Comparison of ENCODE assay signal across 8 cellular contexts in genomic region chr3:169764453-169765280, GRCh38. TPM values are rescaled to one million over a fixed set of nuclear protein-coding genes. Genes with fewer than 3 reads are reported as not detected.
DNase-seq lines count a peak whose midpoint lies in the region; ATAC-seq and TF ChIP-seq lines count a peak whose summit lies in the region.

TERC (minus strand) TSS chr3:169765060.

- POLR2A ChIA-PET in activated CD4-positive, alpha-beta T cell treated with anti-CD3 and anti-CD28 coated beads, Interleukin-2, amount 10 ng/mL, durations not matched to agents 7 days and 5 days (lab: Charles Lee): interaction anchor here (0.6 kb wide), 1 partner anchor 98 kb away, joined by 3 read pairs; no protein-coding TSS in a partner anchor

- peaks cover 38% of the 10 kb centered on the region for H3K4me1 Mint-ChIP-seq in activated CD4-positive, alpha-beta T cell treated with anti-CD3 and anti-CD28 coated beads, Interleukin-2, amount 10 ng/mL, durations not matched to agents 7 days and 5 days

- H3K4me3 ChIP-seq in coronary artery: peak within 1 kb of the TSS; percentile 81

- peak within 1 kb of the TSS; percentile 99 for H3K27ac Mint-ChIP-seq in activated CD4-positive, alpha-beta T cell treated with anti-CD3 and anti-CD28 coated beads, Interleukin-2, amount 10 ng/mL, durations not matched to agents 7 days and 5 days

- ATAC-seq in GM19025 (IDR thresholded peaks at IDR 0.05; ENCODE audit: low read depth, unreplicated experiment) (peak; percentile 74), HG03280 (IDR thresholded peaks at IDR 0.05; ENCODE audit: unreplicated experiment) (peak; percentile 70)

- TF ChIP-seq CTCF in coronary artery (IDR thresholded peaks at IDR 0.05): no peak

- no peaks in the 10 kb centered on the region for H3K27me3 Mint-ChIP-seq in activated CD4-positive, alpha-beta T cell treated with anti-CD3 and anti-CD28 coated beads, Interleukin-2, amount 10 ng/mL, durations not matched to agents 7 days and 5 days

- no peaks in the 10 kb centered on the region for H3K36me3 Mint-ChIP-seq in activated CD4-positive, alpha-beta T cell treated with anti-CD3 and anti-CD28 coated beads, Interleukin-2, amount 10 ng/mL, durations not matched to agents 7 days and 5 days (ENCODE audit: low read depth)

- CTCF ChIA-PET in activated CD4-positive, alpha-beta T cell treated with anti-CD3 and anti-CD28 coated beads, Interleukin-2, amount 10 ng/mL, durations not matched to agents 7 days and 5 days (lab: Charles Lee): no interaction called here

- H3K27me3 ChIP-seq in layer of hippocampus (ENCODE audit: control insufficient read depth, insufficient read depth, low read length): no peaks in the 10 kb centered on the region

- peak; percentile 93 for DNase-seq in AG20443 (ENCODE audit: low spot score)
- DNase-seq in NCI-H510A (lab: John Stamatoyannopoulos, UW): peak; percentile 90
- peak; percentile 93 for DNase-seq in activated CD4-positive, alpha-beta T cell treated with anti-CD3 and anti-CD28 coated beads, Interleukin-2, amount 10 ng/mL, durations not matched to agents 7 days and 5 days
- DNase-seq in coronary artery (ENCODE audit: low spot score): peak; percentile 97
- peak; percentile 82 to 83 for DNase-seq in stimulated activated CD4-positive, alpha-beta T cell treated with anti-CD3 and anti-CD28 coated beads, Interleukin-1b, Interleukin-23, amount 100 ng/mL, for 4 hours (ENCODE audit: low read depth in 2 of 2)

- peak within 1 kb of the TSS; percentile 95 for H3K4me3 Mint-ChIP-seq in activated CD4-positive, alpha-beta T cell treated with anti-CD3 and anti-CD28 coated beads, Interleukin-2, amount 10 ng/mL, durations not matched to agents 7 days and 5 days

- H3K9me3 Mint-ChIP-seq in activated CD4-positive, alpha-beta T cell treated with anti-CD3 and anti-CD28 coated beads, Interleukin-2, amount 10 ng/mL, durations not matched to agents 7 days and 5 days: peaks cover 3% of the 10 kb centered on the region

- peak within 1 kb of the TSS; percentile 96 to 97 for H3K27ac ChIP-seq in coronary artery
- H3K27ac ChIP-seq in layer of hippocampus (ENCODE audit: low read depth, low read length): peak within 1 kb of the TSS; percentile 91

RNA-seq across cellular contexts. Expression of gene TERC, which starts in this region (rescaled TPM):
- total RNA-seq in activated CD4-positive, alpha-beta T cell treated with anti-CD3 and anti-CD28 coated beads, Interleukin-2, amount 10 ng/mL, durations not matched to agents 7 days and 5 days: 1 to 10 TPM; 1.8 to 4.6 TPM

Comparison
In these comparisons a context has a peak if more than half of its experiments do, and no peak if none do; other contexts are left out.
1. Peak in every context shown above with its lines: DNase-seq, ATAC-seq, H3K4me3 ChIP-seq and H3K27ac ChIP-seq.